Comparison of ENCODE assay signal across 1 cellular context in the genomic region with DNA sequence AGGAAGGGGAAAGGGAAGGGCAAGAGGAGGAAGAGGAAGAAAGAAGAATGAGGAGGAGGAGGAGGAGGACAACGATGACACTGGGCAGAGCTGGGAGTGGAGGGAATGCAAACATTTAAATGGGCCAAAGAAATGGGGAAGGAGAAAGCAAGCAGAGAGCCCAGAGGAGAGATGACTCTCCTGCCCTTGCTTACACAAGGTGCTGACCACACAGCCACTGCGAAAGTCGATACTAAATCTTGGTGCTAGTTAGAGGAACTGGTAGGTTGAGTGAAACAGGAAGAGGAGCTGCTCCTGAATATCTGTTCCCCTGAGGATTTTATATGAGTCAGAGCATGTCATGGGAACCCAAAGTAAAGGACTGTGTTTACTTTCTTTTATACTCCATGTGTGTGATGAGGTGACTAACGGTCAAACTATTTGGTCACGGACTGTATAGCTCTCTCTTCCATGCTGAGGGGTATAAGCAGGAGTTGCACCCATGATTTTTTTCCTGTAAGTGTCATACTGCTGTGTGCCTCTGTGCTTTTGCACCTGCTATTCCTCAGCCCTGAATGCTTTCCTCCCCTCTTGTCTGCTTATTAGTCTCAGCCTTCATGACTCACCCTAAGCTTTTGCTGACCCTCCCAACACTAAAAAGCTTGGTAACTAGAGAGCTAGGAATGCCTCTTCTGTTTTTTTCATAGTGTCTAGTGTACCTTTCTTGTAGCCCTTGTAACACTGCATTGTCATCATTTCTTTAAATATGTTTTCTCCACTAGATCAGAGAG.
TF ChIP-seq lines count a peak whose summit lies in the region.

No MANE protein-coding gene starts in this region.

TF ChIP-seq in K562, 482 proteins besides CTCF, POLR2A, EP300 and RAD21 (continued from another document and continues in another):
- TF ChIP-seq, protein P1, sequence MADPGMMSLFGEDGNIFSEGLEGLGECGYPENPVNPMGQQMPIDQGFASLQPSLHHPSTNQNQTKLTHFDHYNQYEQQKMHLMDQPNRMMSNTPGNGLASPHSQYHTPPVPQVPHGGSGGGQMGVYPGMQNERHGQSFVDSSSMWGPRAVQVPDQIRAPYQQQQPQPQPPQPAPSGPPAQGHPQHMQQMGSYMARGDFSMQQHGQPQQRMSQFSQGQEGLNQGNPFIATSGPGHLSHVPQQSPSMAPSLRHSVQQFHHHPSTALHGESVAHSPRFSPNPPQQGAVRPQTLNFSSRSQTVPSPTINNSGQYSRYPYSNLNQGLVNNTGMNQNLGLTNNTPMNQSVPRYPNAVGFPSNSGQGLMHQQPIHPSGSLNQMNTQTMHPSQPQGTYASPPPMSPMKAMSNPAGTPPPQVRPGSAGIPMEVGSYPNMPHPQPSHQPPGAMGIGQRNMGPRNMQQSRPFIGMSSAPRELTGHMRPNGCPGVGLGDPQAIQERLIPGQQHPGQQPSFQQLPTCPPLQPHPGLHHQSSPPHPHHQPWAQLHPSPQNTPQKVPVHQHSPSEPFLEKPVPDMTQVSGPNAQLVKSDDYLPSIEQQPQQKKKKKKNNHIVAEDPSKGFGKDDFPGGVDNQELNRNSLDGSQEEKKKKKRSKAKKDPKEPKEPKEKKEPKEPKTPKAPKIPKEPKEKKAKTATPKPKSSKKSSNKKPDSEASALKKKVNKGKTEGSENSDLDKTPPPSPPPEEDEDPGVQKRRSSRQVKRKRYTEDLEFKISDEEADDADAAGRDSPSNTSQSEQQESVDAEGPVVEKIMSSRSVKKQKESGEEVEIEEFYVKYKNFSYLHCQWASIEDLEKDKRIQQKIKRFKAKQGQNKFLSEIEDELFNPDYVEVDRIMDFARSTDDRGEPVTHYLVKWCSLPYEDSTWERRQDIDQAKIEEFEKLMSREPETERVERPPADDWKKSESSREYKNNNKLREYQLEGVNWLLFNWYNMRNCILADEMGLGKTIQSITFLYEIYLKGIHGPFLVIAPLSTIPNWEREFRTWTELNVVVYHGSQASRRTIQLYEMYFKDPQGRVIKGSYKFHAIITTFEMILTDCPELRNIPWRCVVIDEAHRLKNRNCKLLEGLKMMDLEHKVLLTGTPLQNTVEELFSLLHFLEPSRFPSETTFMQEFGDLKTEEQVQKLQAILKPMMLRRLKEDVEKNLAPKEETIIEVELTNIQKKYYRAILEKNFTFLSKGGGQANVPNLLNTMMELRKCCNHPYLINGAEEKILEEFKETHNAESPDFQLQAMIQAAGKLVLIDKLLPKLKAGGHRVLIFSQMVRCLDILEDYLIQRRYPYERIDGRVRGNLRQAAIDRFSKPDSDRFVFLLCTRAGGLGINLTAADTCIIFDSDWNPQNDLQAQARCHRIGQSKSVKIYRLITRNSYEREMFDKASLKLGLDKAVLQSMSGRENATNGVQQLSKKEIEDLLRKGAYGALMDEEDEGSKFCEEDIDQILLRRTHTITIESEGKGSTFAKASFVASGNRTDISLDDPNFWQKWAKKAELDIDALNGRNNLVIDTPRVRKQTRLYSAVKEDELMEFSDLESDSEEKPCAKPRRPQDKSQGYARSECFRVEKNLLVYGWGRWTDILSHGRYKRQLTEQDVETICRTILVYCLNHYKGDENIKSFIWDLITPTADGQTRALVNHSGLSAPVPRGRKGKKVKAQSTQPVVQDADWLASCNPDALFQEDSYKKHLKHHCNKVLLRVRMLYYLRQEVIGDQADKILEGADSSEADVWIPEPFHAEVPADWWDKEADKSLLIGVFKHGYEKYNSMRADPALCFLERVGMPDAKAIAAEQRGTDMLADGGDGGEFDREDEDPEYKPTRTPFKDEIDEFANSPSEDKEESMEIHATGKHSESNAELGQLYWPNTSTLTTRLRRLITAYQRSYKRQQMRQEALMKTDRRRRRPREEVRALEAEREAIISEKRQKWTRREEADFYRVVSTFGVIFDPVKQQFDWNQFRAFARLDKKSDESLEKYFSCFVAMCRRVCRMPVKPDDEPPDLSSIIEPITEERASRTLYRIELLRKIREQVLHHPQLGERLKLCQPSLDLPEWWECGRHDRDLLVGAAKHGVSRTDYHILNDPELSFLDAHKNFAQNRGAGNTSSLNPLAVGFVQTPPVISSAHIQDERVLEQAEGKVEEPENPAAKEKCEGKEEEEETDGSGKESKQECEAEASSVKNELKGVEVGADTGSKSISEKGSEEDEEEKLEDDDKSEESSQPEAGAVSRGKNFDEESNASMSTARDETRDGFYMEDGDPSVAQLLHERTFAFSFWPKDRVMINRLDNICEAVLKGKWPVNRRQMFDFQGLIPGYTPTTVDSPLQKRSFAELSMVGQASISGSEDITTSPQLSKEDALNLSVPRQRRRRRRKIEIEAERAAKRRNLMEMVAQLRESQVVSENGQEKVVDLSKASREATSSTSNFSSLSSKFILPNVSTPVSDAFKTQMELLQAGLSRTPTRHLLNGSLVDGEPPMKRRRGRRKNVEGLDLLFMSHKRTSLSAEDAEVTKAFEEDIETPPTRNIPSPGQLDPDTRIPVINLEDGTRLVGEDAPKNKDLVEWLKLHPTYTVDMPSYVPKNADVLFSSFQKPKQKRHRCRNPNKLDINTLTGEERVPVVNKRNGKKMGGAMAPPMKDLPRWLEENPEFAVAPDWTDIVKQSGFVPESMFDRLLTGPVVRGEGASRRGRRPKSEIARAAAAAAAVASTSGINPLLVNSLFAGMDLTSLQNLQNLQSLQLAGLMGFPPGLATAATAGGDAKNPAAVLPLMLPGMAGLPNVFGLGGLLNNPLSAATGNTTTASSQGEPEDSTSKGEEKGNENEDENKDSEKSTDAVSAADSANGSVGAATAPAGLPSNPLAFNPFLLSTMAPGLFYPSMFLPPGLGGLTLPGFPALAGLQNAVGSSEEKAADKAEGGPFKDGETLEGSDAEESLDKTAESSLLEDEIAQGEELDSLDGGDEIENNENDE (IDR thresholded peaks at IDR 0.05; ENCODE audit: low read depth, low read length) = no peak
- no peak for TF ChIP-seq KAT2B (IDR thresholded peaks at IDR 0.05; ENCODE audit: low read depth, low read length)
- TF ChIP-seq ZBTB17 (CRISPR knock-in tag; IDR thresholded peaks at IDR 0.05) = no peak
- no peak for TF ChIP-seq ZNF324 (CRISPR knock-in tag; IDR thresholded peaks at IDR 0.05)
- TF ChIP-seq, protein P2, sequence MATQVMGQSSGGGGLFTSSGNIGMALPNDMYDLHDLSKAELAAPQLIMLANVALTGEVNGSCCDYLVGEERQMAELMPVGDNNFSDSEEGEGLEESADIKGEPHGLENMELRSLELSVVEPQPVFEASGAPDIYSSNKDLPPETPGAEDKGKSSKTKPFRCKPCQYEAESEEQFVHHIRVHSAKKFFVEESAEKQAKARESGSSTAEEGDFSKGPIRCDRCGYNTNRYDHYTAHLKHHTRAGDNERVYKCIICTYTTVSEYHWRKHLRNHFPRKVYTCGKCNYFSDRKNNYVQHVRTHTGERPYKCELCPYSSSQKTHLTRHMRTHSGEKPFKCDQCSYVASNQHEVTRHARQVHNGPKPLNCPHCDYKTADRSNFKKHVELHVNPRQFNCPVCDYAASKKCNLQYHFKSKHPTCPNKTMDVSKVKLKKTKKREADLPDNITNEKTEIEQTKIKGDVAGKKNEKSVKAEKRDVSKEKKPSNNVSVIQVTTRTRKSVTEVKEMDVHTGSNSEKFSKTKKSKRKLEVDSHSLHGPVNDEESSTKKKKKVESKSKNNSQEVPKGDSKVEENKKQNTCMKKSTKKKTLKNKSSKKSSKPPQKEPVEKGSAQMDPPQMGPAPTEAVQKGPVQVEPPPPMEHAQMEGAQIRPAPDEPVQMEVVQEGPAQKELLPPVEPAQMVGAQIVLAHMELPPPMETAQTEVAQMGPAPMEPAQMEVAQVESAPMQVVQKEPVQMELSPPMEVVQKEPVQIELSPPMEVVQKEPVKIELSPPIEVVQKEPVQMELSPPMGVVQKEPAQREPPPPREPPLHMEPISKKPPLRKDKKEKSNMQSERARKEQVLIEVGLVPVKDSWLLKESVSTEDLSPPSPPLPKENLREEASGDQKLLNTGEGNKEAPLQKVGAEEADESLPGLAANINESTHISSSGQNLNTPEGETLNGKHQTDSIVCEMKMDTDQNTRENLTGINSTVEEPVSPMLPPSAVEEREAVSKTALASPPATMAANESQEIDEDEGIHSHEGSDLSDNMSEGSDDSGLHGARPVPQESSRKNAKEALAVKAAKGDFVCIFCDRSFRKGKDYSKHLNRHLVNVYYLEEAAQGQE (CRISPR knock-in tag; IDR thresholded peaks at IDR 0.05; ENCODE audit: low read depth) = no peak
- TF ChIP-seq ZNF408 (CRISPR knock-in tag; IDR thresholded peaks at IDR 0.05; ENCODE audit: low read depth) = no peak
- TF ChIP-seq, protein P3, sequence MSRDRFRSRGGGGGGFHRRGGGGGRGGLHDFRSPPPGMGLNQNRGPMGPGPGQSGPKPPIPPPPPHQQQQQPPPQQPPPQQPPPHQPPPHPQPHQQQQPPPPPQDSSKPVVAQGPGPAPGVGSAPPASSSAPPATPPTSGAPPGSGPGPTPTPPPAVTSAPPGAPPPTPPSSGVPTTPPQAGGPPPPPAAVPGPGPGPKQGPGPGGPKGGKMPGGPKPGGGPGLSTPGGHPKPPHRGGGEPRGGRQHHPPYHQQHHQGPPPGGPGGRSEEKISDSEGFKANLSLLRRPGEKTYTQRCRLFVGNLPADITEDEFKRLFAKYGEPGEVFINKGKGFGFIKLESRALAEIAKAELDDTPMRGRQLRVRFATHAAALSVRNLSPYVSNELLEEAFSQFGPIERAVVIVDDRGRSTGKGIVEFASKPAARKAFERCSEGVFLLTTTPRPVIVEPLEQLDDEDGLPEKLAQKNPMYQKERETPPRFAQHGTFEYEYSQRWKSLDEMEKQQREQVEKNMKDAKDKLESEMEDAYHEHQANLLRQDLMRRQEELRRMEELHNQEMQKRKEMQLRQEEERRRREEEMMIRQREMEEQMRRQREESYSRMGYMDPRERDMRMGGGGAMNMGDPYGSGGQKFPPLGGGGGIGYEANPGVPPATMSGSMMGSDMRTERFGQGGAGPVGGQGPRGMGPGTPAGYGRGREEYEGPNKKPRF (IDR thresholded peaks at IDR 0.05; ENCODE audit: low read depth, low read length) = no peak
- TF ChIP-seq, protein P4, sequence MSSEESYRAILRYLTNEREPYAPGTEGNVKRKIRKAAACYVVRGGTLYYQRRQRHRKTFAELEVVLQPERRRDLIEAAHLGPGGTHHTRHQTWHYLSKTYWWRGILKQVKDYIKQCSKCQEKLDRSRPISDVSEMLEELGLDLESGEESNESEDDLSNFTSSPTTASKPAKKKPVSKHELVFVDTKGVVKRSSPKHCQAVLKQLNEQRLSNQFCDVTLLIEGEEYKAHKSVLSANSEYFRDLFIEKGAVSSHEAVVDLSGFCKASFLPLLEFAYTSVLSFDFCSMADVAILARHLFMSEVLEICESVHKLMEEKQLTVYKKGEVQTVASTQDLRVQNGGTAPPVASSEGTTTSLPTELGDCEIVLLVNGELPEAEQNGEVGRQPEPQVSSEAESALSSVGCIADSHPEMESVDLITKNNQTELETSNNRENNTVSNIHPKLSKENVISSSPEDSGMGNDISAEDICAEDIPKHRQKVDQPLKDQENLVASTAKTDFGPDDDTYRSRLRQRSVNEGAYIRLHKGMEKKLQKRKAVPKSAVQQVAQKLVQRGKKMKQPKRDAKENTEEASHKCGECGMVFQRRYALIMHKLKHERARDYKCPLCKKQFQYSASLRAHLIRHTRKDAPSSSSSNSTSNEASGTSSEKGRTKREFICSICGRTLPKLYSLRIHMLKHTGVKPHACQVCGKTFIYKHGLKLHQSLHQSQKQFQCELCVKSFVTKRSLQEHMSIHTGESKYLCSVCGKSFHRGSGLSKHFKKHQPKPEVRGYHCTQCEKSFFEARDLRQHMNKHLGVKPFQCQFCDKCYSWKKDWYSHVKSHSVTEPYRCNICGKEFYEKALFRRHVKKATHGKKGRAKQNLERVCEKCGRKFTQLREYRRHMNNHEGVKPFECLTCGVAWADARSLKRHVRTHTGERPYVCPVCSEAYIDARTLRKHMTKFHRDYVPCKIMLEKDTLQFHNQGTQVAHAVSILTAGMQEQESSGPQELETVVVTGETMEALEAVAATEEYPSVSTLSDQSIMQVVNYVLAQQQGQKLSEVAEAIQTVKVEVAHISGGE (CRISPR knock-in tag; IDR thresholded peaks at IDR 0.05) = peak in 1 of 3 experiments; percentile 38; a peak in 1 of 6 replicates
- TF ChIP-seq EZH2 (IDR thresholded peaks at IDR 0.05; ENCODE audit: borderline replicate concordance, low read depth, low read length) = no peak
- TF ChIP-seq MBD2 (IDR thresholded peaks at IDR 0.05; ENCODE audit: borderline replicate concordance, low read depth) = no peak
- no peak for TF ChIP-seq HDAC3 (IDR thresholded peaks at IDR 0.05; ENCODE audit: borderline replicate concordance, partially characterized antibody)
- no peak for TF ChIP-seq HDAC8 (tag; IDR thresholded peaks at IDR 0.05)
- no peak for TF ChIP-seq ZNF134 (CRISPR knock-in tag; conservative IDR thresholded peaks at IDR 0.05)
- TF ChIP-seq CCNT2 (IDR thresholded peaks at IDR 0.05; ENCODE audit: borderline replicate concordance, extremely low read depth, insufficient read length, low read depth, low read length) = peak; percentile 23
- TF ChIP-seq ZC3H4 (CRISPR knock-in tag; IDR thresholded peaks at IDR 0.05; ENCODE audit: borderline replicate concordance) = no peak
- TF ChIP-seq PHTF2 (CRISPR knock-in tag; IDR thresholded peaks at IDR 0.05) = no peak
- TF ChIP-seq, protein P5, sequence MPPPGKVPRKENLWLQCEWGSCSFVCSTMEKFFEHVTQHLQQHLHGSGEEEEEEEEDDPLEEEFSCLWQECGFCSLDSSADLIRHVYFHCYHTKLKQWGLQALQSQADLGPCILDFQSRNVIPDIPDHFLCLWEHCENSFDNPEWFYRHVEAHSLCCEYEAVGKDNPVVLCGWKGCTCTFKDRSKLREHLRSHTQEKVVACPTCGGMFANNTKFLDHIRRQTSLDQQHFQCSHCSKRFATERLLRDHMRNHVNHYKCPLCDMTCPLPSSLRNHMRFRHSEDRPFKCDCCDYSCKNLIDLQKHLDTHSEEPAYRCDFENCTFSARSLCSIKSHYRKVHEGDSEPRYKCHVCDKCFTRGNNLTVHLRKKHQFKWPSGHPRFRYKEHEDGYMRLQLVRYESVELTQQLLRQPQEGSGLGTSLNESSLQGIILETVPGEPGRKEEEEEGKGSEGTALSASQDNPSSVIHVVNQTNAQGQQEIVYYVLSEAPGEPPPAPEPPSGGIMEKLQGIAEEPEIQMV (tag; conservative IDR thresholded peaks at IDR 0.05; ENCODE audit: low read depth) = no peak
- TF ChIP-seq ZNF699 (CRISPR knock-in tag; IDR thresholded peaks at IDR 0.05; ENCODE audit: insufficient replicate concordance) = no peak
- TF ChIP-seq ZNF584 (CRISPR knock-in tag; IDR thresholded peaks at IDR 0.05; ENCODE audit: low read depth) = no peak
- TF ChIP-seq, protein P6, sequence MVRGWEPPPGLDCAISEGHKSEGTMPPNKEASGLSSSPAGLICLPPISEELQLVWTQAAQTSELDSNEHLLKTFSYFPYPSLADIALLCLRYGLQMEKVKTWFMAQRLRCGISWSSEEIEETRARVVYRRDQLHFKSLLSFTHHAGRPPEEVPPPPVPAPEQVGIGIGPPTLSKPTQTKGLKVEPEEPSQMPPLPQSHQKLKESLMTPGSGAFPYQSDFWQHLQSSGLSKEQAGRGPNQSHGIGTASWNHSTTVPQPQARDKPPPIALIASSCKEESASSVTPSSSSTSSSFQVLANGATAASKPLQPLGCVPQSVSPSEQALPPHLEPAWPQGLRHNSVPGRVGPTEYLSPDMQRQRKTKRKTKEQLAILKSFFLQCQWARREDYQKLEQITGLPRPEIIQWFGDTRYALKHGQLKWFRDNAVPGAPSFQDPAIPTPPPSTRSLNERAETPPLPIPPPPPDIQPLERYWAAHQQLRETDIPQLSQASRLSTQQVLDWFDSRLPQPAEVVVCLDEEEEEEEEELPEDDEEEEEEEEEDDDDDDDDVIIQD (CRISPR knock-in tag; IDR thresholded peaks at IDR 0.05) = no peak
- TF ChIP-seq ZNF766 (CRISPR knock-in tag; conservative IDR thresholded peaks at IDR 0.05) = no peak
- TF ChIP-seq RHOXF2B (CRISPR knock-in tag; conservative IDR thresholded peaks at IDR 0.05) = no peak
- no peak for TF ChIP-seq NUFIP1 (IDR thresholded peaks at IDR 0.05; ENCODE audit: partially characterized antibody)
- no peak for TF ChIP-seq ZNF589 (CRISPR knock-in tag; IDR thresholded peaks at IDR 0.05; ENCODE audit: low read depth)
- TF ChIP-seq CTBP1 (IDR thresholded peaks at IDR 0.05; ENCODE audit: borderline replicate concordance) = peak; percentile 58; the same call in 1 of the 2 replicates
- TF ChIP-seq KLF6 (CRISPR knock-in tag; IDR thresholded peaks at IDR 0.05; ENCODE audit: borderline replicate concordance) = no peak
- no peak for TF ChIP-seq ARID2 (IDR thresholded peaks at IDR 0.05)
- TF ChIP-seq MXI1 (IDR thresholded peaks at IDR 0.05; ENCODE audit: low read depth, low read length) = no peak
- TF ChIP-seq HIVEP1 (CRISPR knock-in tag; IDR thresholded peaks at IDR 0.05) = no peak
- no peak for TF ChIP-seq ARNT (IDR thresholded peaks at IDR 0.05)
